Comparison of ENCODE assay signal across 1 cellular context in genomic region chr4:2843023-2843908, GRCh38.
A peak's percentile ranks its signal among the peaks of the same experiment; 100 is the strongest.
TF ChIP-seq lines count a peak whose summit lies in the region.

ADD1 (plus strand) TSS chr4:2843844; CDS start chr4:2875916, 32,072 bp downstream.

TF ChIP-seq in HepG2, 621 proteins besides CTCF, POLR2A, EP300 and RAD21 (continued from another document and continues in another):
- TF ChIP-seq, protein P1, sequence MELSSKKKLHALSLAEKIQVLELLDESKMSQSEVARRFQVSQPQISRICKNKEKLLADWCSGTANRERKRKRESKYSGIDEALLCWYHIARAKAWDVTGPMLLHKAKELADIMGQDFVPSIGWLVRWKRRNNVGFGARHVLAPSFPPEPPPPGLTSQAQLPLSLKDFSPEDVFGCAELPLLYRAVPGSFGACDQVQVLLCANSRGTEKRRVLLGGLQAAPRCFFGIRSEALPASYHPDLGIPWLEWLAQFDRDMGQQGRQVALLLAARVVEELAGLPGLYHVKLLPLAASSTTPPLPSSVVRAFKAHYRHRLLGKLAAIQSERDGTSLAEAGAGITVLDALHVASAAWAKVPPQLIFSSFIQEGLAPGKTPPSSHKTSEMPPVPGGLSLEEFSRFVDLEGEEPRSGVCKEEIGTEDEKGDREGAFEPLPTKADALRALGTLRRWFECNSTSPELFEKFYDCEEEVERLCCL (CRISPR knock-in tag; IDR thresholded peaks at IDR 0.05; ENCODE audit: borderline replicate concordance) = no peak
- TF ChIP-seq ZNF496 (CRISPR knock-in tag; IDR thresholded peaks at IDR 0.05; ENCODE audit: insufficient replicate concordance) (no peak), ZNF441 (CRISPR knock-in tag; IDR thresholded peaks at IDR 0.05; ENCODE audit: borderline replicate concordance) (no peak), KDM6A (CRISPR knock-in tag; IDR thresholded peaks at IDR 0.05; ENCODE audit: low read depth) (no peak), POGZ (CRISPR knock-in tag; IDR thresholded peaks at IDR 0.05) (peak; percentile 61), ZSCAN5A (CRISPR knock-in tag; IDR thresholded peaks at IDR 0.05; ENCODE audit: borderline replicate concordance) (no peak), NFAT5 (CRISPR knock-in tag; IDR thresholded peaks at IDR 0.05) (no peak), ESRRA (CRISPR knock-in tag; IDR thresholded peaks at IDR 0.05; ENCODE audit: low read depth) (0 out of 2 replicates have a peak, but pooled peaks have one; percentile 47), ZNF546 (CRISPR knock-in tag; conservative IDR thresholded peaks at IDR 0.05) (no peak), ZHX1 (CRISPR knock-in tag; IDR thresholded peaks at IDR 0.05; ENCODE audit: low read depth) (no peak), TGIF2 (CRISPR knock-in tag; IDR thresholded peaks at IDR 0.05) (no peak), ZNF605 (CRISPR knock-in tag; IDR thresholded peaks at IDR 0.05) (no peak), THAP11 (CRISPR knock-in tag; IDR thresholded peaks at IDR 0.05) (peak; percentile 87), DNMT1 (CRISPR knock-in tag; IDR thresholded peaks at IDR 0.05) (peak; percentile 86; the same call in 1 of the 2 replicates), ZNF335 (CRISPR knock-in tag; IDR thresholded peaks at IDR 0.05) (no peak)
- TF ChIP-seq, protein P2, sequence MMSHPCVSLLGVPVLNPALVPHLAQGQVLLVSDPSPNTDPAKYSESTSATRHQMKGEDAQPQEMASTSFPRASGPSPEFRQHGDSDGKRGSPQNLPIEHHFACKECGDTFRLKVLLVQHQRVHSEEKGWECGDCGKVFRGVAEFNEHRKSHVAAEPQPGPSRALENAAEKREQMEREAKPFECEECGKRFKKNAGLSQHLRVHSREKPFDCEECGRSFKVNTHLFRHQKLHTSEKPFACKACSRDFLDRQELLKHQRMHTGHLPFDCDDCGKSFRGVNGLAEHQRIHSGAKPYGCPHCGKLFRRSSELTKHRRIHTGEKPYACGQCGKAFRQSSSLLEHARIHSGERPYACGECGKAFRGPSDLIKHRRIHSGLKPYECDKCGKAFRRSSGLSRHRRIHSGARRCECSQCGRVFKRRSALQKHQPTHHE (CRISPR knock-in tag; IDR thresholded peaks at IDR 0.05; ENCODE audit: borderline replicate concordance) = peak; percentile 34; the same call in 1 of the 2 replicates
- TF ChIP-seq, protein P3, sequence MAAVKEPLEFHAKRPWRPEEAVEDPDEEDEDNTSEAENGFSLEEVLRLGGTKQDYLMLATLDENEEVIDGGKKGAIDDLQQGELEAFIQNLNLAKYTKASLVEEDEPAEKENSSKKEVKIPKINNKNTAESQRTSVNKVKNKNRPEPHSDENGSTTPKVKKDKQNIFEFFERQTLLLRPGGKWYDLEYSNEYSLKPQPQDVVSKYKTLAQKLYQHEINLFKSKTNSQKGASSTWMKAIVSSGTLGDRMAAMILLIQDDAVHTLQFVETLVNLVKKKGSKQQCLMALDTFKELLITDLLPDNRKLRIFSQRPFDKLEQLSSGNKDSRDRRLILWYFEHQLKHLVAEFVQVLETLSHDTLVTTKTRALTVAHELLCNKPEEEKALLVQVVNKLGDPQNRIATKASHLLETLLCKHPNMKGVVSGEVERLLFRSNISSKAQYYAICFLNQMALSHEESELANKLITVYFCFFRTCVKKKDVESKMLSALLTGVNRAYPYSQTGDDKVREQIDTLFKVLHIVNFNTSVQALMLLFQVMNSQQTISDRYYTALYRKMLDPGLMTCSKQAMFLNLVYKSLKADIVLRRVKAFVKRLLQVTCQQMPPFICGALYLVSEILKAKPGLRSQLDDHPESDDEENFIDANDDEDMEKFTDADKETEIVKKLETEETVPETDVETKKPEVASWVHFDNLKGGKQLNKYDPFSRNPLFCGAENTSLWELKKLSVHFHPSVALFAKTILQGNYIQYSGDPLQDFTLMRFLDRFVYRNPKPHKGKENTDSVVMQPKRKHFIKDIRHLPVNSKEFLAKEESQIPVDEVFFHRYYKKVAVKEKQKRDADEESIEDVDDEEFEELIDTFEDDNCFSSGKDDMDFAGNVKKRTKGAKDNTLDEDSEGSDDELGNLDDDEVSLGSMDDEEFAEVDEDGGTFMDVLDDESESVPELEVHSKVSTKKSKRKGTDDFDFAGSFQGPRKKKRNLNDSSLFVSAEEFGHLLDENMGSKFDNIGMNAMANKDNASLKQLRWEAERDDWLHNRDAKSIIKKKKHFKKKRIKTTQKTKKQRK (IDR thresholded peaks at IDR 0.05; ENCODE audit: low read length) = no peak
- TF ChIP-seq, protein P4, sequence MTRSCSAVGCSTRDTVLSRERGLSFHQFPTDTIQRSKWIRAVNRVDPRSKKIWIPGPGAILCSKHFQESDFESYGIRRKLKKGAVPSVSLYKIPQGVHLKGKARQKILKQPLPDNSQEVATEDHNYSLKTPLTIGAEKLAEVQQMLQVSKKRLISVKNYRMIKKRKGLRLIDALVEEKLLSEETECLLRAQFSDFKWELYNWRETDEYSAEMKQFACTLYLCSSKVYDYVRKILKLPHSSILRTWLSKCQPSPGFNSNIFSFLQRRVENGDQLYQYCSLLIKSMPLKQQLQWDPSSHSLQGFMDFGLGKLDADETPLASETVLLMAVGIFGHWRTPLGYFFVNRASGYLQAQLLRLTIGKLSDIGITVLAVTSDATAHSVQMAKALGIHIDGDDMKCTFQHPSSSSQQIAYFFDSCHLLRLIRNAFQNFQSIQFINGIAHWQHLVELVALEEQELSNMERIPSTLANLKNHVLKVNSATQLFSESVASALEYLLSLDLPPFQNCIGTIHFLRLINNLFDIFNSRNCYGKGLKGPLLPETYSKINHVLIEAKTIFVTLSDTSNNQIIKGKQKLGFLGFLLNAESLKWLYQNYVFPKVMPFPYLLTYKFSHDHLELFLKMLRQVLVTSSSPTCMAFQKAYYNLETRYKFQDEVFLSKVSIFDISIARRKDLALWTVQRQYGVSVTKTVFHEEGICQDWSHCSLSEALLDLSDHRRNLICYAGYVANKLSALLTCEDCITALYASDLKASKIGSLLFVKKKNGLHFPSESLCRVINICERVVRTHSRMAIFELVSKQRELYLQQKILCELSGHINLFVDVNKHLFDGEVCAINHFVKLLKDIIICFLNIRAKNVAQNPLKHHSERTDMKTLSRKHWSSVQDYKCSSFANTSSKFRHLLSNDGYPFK (CRISPR knock-in tag; IDR thresholded peaks at IDR 0.05; ENCODE audit: borderline replicate concordance) = peak; percentile 63; the same call in 1 of the 2 replicates
- TF ChIP-seq, protein P5, sequence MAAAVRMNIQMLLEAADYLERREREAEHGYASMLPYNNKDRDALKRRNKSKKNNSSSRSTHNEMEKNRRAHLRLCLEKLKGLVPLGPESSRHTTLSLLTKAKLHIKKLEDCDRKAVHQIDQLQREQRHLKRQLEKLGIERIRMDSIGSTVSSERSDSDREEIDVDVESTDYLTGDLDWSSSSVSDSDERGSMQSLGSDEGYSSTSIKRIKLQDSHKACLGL (CRISPR knock-in tag; IDR thresholded peaks at IDR 0.05) = no peak; the same call in 1 of the 2 replicates
- TF ChIP-seq, protein P6, sequence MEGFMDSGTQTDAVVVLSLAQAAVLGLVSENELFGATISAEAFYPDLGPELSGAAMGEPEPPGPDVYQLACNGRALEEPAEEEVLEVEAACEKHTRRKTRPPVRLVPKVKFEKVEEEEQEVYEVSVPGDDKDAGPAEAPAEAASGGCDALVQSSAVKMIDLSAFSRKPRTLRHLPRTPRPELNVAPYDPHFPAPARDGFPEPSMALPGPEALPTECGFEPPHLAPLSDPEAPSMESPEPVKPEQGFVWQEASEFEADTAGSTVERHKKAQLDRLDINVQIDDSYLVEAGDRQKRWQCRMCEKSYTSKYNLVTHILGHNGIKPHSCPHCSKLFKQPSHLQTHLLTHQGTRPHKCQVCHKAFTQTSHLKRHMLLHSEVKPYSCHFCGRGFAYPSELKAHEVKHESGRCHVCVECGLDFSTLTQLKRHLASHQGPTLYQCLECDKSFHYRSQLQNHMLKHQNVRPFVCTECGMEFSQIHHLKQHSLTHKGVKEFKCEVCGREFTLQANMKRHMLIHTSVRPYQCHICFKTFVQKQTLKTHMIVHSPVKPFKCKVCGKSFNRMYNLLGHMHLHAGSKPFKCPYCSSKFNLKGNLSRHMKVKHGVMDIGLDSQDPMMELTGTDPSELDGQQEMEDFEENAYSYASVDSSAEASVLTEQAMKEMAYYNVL (CRISPR knock-in tag; IDR thresholded peaks at IDR 0.05; ENCODE audit: borderline replicate concordance) = peak; percentile 22; the same call in 1 of the 2 replicates
- TF ChIP-seq, protein P7, sequence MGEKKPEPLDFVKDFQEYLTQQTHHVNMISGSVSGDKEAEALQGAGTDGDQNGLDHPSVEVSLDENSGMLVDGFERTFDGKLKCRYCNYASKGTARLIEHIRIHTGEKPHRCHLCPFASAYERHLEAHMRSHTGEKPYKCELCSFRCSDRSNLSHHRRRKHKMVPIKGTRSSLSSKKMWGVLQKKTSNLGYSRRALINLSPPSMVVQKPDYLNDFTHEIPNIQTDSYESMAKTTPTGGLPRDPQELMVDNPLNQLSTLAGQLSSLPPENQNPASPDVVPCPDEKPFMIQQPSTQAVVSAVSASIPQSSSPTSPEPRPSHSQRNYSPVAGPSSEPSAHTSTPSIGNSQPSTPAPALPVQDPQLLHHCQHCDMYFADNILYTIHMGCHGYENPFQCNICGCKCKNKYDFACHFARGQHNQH (CRISPR knock-in tag; IDR thresholded peaks at IDR 0.05) = no peak; the same call in 1 of the 2 replicates
